In the genomic region with DNA sequence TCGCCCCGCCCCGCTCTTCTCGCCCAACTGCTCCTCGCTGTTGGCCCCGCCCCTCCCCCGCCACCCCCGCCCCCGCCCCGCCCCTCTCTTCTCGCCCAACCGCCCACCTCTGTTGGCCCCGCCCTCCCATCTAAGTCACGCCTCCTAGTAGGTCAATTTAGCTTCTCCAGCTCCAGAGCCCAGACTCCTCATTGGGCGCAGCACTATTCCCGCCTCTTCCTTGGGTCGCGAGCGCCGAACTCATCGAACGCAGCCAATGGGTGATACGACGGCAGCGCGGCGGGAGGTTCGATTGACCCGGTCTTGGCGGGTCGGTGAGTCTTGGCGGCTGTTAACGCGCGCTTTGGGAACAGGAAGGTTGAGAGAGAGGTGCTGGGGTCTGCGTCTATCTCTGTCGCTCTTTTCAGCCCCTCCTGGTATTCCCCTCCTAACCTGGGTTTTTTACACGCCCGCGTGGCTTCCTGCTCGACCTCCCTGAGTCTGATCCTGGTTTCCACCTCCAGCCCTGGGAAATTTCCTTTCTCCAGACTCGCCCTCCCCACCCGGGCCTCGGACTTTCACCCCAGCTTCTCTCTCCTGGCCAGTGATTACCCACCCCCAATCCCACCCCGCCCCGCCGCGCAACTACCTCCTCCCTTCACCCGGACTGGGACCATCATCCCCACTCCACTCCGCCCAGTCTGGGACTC, we compare ENCODE assay signal across 1 cellular context.
A peak's percentile ranks its signal among the peaks of the same experiment; 100 is the strongest.
TF ChIP-seq lines count a peak whose summit lies in the region.

Gene RAD54L (plus strand): TSS at position 331 of the 689 bp plus-strand sequence. CDS start 643 bp downstream, outside the sequence.

TF ChIP-seq in HEK293, 187 proteins besides CTCF, POLR2A, EP300 and RAD21 (continued from another document and continues in another):
- TF ChIP-seq, protein P1, sequence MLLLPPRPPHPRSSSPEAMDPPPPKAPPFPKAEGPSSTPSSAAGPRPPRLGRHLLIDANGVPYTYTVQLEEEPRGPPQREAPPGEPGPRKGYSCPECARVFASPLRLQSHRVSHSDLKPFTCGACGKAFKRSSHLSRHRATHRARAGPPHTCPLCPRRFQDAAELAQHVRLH (tag by site-specific recombination; IDR thresholded peaks at IDR 0.05), result peak; percentile 60; the same call in 1 of the 2 replicates
- no peak for TF ChIP-seq ZNF658 (tag by site-specific recombination; IDR thresholded peaks at IDR 0.05)
- TF ChIP-seq ZNF121 (tag by site-specific recombination; IDR thresholded peaks at IDR 0.05), result no peak
- TF ChIP-seq ZNF23 (tag by site-specific recombination; IDR thresholded peaks at IDR 0.05; ENCODE audit: borderline replicate concordance), result no peak
- TF ChIP-seq SP2 (tag by site-specific recombination; IDR thresholded peaks at IDR 0.05), result peak; percentile 95
- TF ChIP-seq GLIS2 (tag by site-specific recombination; IDR thresholded peaks at IDR 0.05), result peak; percentile 84
- no peak for TF ChIP-seq TCF7L2 (IDR thresholded peaks at IDR 0.05; ENCODE audit: borderline replicate concordance, low read depth, low read length)
- TF ChIP-seq ZNF2 (tag by site-specific recombination; IDR thresholded peaks at IDR 0.05), result no peak
- TF ChIP-seq ZNF792 (tag by site-specific recombination; IDR thresholded peaks at IDR 0.05), result no peak
- TF ChIP-seq ZBTB26 (tag by site-specific recombination; optimal IDR thresholded peaks at IDR 0.05), result peak; percentile 49
- peak; percentile 88 for TF ChIP-seq PRDM1 (tag by site-specific recombination; IDR thresholded peaks at IDR 0.05)
- no peak for TF ChIP-seq MYNN (tag by site-specific recombination; IDR thresholded peaks at IDR 0.05; ENCODE audit: borderline replicate concordance)
- no peak for TF ChIP-seq ZNF776 (tag by site-specific recombination; IDR thresholded peaks at IDR 0.05; ENCODE audit: borderline replicate concordance)
- TF ChIP-seq ZNF777 (tag by site-specific recombination; IDR thresholded peaks at IDR 0.05; ENCODE audit: borderline replicate concordance), result no peak
- peak; percentile 71; the same call in 1 of the 2 replicates for TF ChIP-seq BCL11B (tag by site-specific recombination; IDR thresholded peaks at IDR 0.05; ENCODE audit: low read depth)
- no peak for TF ChIP-seq PRDM6 (tag by site-specific recombination; IDR thresholded peaks at IDR 0.05)
- no peak for TF ChIP-seq TRIM28 (IDR thresholded peaks at IDR 0.05; ENCODE audit: borderline replicate concordance, low read length)
- no peak for TF ChIP-seq MEIS1 (CRISPR knock-in tag; IDR thresholded peaks at IDR 0.05; ENCODE audit: borderline replicate concordance)
- TF ChIP-seq ATF2 (tag by site-specific recombination; IDR thresholded peaks at IDR 0.05; ENCODE audit: low read depth), result no peak
- TF ChIP-seq, protein P2, sequence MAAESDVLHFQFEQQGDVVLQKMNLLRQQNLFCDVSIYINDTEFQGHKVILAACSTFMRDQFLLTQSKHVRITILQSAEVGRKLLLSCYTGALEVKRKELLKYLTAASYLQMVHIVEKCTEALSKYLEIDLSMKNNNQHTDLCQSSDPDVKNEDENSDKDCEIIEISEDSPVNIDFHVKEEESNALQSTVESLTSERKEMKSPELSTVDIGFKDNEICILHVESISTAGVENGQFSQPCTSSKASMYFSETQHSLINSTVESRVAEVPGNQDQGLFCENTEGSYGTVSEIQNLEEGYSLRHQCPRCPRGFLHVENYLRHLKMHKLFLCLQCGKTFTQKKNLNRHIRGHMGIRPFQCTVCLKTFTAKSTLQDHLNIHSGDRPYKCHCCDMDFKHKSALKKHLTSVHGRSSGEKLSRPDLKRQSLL (tag by site-specific recombination; IDR thresholded peaks at IDR 0.05), result peak; percentile 46
- TF ChIP-seq INSM2 (tag by site-specific recombination; IDR thresholded peaks at IDR 0.05), result peak; percentile 52; the same call in 1 of the 2 replicates
- TF ChIP-seq, protein P3, sequence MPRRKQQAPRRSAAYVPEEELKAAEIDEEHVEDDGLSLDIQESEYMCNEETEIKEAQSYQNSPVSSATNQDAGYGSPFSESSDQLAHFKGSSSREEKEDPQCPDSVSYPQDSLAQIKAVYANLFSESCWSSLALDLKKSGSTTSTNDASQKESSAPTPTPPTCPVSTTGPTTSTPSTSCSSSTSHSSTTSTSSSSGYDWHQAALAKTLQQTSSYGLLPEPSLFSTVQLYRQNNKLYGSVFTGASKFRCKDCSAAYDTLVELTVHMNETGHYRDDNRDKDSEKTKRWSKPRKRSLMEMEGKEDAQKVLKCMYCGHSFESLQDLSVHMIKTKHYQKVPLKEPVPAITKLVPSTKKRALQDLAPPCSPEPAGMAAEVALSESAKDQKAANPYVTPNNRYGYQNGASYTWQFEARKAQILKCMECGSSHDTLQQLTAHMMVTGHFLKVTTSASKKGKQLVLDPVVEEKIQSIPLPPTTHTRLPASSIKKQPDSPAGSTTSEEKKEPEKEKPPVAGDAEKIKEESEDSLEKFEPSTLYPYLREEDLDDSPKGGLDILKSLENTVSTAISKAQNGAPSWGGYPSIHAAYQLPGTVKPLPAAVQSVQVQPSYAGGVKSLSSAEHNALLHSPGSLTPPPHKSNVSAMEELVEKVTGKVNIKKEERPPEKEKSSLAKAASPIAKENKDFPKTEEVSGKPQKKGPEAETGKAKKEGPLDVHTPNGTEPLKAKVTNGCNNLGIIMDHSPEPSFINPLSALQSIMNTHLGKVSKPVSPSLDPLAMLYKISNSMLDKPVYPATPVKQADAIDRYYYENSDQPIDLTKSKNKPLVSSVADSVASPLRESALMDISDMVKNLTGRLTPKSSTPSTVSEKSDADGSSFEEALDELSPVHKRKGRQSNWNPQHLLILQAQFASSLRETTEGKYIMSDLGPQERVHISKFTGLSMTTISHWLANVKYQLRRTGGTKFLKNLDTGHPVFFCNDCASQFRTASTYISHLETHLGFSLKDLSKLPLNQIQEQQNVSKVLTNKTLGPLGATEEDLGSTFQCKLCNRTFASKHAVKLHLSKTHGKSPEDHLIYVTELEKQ (tag by site-specific recombination; IDR thresholded peaks at IDR 0.05; ENCODE audit: borderline replicate concordance), result no peak; the same call in 1 of the 2 replicates
- no peak for TF ChIP-seq GLI2 (tag by site-specific recombination; IDR thresholded peaks at IDR 0.05; ENCODE audit: borderline replicate concordance, low read depth)
- no peak for TF ChIP-seq ZNF544 (tag by site-specific recombination; IDR thresholded peaks at IDR 0.05)
- peak; percentile 71 for TF ChIP-seq ZBTB20 (tag by site-specific recombination; IDR thresholded peaks at IDR 0.05)
- TF ChIP-seq ZNF391 (tag by site-specific recombination; IDR thresholded peaks at IDR 0.05; ENCODE audit: borderline replicate concordance, low read depth), result peak; percentile 63; the same call in 1 of the 2 replicates
- TF ChIP-seq ZNF112 (tag by site-specific recombination; IDR thresholded peaks at IDR 0.05), result no peak
- peak; percentile 10; the same call in 1 of the 2 replicates for TF ChIP-seq ZNF501 (tag by site-specific recombination; IDR thresholded peaks at IDR 0.05)
- no peak for TF ChIP-seq ZNF18 (tag by site-specific recombination; IDR thresholded peaks at IDR 0.05)
- no peak for TF ChIP-seq ZNF202 (tag by site-specific recombination; IDR thresholded peaks at IDR 0.05; ENCODE audit: borderline replicate concordance)
- TF ChIP-seq ZNF830 (tag by site-specific recombination; IDR thresholded peaks at IDR 0.05; ENCODE audit: low read depth), result no peak
- no peak for TF ChIP-seq ZNF19 (tag by site-specific recombination; IDR thresholded peaks at IDR 0.05; ENCODE audit: low read depth)
- TF ChIP-seq ZNF610 (tag by site-specific recombination; IDR thresholded peaks at IDR 0.05; ENCODE audit: borderline replicate concordance), result no peak
- TF ChIP-seq SETDB1 (IDR thresholded peaks at IDR 0.05; ENCODE audit: insufficient read length, low read length), result no peak
- no peak for TF ChIP-seq ZNF585B (tag by site-specific recombination; IDR thresholded peaks at IDR 0.05)
- TF ChIP-seq ZNF521 (tag by site-specific recombination; IDR thresholded peaks at IDR 0.05), result no peak
- TF ChIP-seq, protein P4, sequence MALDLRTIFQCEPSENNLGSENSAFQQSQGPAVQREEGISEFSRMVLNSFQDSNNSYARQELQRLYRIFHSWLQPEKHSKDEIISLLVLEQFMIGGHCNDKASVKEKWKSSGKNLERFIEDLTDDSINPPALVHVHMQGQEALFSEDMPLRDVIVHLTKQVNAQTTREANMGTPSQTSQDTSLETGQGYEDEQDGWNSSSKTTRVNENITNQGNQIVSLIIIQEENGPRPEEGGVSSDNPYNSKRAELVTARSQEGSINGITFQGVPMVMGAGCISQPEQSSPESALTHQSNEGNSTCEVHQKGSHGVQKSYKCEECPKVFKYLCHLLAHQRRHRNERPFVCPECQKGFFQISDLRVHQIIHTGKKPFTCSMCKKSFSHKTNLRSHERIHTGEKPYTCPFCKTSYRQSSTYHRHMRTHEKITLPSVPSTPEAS (tag by site-specific recombination; IDR thresholded peaks at IDR 0.05), result no peak
- no peak for TF ChIP-seq ZNF350 (tag by site-specific recombination; IDR thresholded peaks at IDR 0.05)
- TF ChIP-seq PATZ1 (tag by site-specific recombination; IDR thresholded peaks at IDR 0.05), result peak; percentile 14; the same call in 1 of the 2 replicates
- TF ChIP-seq ZNF221 (tag by site-specific recombination; IDR thresholded peaks at IDR 0.05; ENCODE audit: borderline replicate concordance), result no peak
